In the genomic region with DNA sequence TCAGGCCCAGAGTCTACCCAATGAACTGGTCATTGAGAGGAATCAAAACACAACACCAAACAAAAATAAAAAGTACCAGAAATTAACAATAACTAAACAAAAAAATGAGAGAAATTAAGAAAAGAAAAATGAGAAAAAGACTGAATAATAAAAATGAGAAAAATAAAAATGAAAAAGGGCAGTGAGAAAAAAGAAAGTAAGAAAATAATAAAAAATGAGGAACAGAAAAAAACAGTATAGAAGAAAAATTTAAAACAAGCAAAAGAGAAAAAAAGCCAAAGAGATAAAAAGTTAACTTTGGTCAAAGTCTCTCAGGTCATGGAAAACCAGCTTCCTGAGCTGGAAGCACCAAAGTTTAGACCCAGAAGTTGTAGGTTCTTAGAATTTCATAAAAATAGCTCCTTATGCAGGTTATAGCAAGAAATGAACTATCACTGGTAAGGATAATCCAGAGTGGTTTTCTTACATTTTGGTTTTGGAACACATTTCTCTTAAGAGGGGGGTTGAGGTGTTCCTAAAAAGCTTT, we compare ENCODE assay signal across 21 cellular contexts. TPM values are rescaled to one million over a fixed set of nuclear protein-coding genes. Genes with fewer than 3 reads are reported as not detected.
DNase-seq lines count a peak whose midpoint lies in the region; ATAC-seq and TF ChIP-seq lines count a peak whose summit lies in the region.
"Had no signal": no experiment of that assay in that cellular context is flagged by ENCODE, and none has a peak within 500 bp of the region (broad histone marks: within the 10 kb centered on the region; RNA-seq: fewer than 3 reads in every experiment).

No MANE protein-coding gene starts in this region.

- H3K4me1 Mint-ChIP-seq in activated B cell treated with CpG ODN at 0.5 μM for 24 hours (peaks cover 39% of the 10 kb centered on the region), naive B cell (peaks cover 28 to 44% (median 36%) of the 10 kb centered on the region in 3 donors)

- TF ChIP-seq CTCF in activated B cell treated with CpG ODN at 0.5 μM for 24 hours (IDR thresholded peaks at IDR 0.05), result no peak
- TF ChIP-seq CTCF in foreskin fibroblast (IDR thresholded peaks at IDR 0.05; ENCODE audit: low read depth, low read length), result no peak
- no peak for TF ChIP-seq CTCF in hepatocyte (IDR thresholded peaks at IDR 0.05; ENCODE audit: poor library complexity)

- H4K20me1 ChIP-seq in hepatocyte (ENCODE audit: insufficient read depth, poor library complexity, severe bottlenecking), result no peaks in the 10 kb centered on the region

- no peak overlapping the region for H3K4me3 ChIP-seq in foreskin fibroblast (ENCODE audit: low read depth in 1 of 2, low read length in 2 of 2)
- no peak overlapping the region for H3K4me3 ChIP-seq in hepatocyte
- H3K4me3 ChIP-seq: Peyer's patch, SK-N-MC had no signal

- no peaks in the 10 kb centered on the region for H3K4me1 ChIP-seq in hepatocyte (ENCODE audit: insufficient read depth)
- H3K4me1 ChIP-seq: Peyer's patch had no signal

- H3K27ac ChIP-seq in hepatocyte, result no peak overlapping the region
- H3K27ac ChIP-seq: 22Rv1, SK-N-MC had no signal

- no peak overlapping the region for H2AFZ ChIP-seq in hepatocyte

- H3K79me2 ChIP-seq in hepatocyte, result no peaks in the 10 kb centered on the region

- CTCF ChIA-PET in activated B cell treated with CpG ODN at 0.5 μM for 24 hours (lab: Charles Lee), result interaction anchor here (0.7 kb wide), 1 partner anchor 53 kb away, joined by 4 read pairs; no protein-coding TSS in a partner anchor

- H3K4me2 ChIP-seq in hepatocyte, result no peak overlapping the region

- DNase-seq in NOMO-1 treated with DMSO at 0.1 percent for 48 hours (lab: John Stamatoyannopoulos, UW; ENCODE audit: unreplicated experiment), result peak; percentile 46
- no peak for DNase-seq in NOMO-1 treated with dmso at 0.1 percent for 144 hours (lab: John Stamatoyannopoulos, UW; ENCODE audit: unreplicated experiment)
- DNase-seq in MV-4-11 (lab: John Stamatoyannopoulos, UW), result peak; percentile 35
- no peak for DNase-seq in activated B cell treated with CpG ODN at 0.5 μM for 24 hours
- no peak for DNase-seq in naive B cell
- no peak for DNase-seq in NCI-H146 treated with DMSO at 0.1 percent for 48 hours (lab: John Stamatoyannopoulos, UW; ENCODE audit: unreplicated experiment)
- DNase-seq in foreskin fibroblast, result no peak
- DNase-seq in hepatocyte (ENCODE audit: low spot score), result no peak
- DNase-seq: DND-41; GF-D8; HFFc6; KG1; NCI-H1105 treated with DMSO at 0.1 percent for 48 hours; NCI-H187; NCI-H526 treated with DMSO at 0.1 percent for 48 hours; NK-92 treated with Interleukin-12 subunit alpha and Interleukin-12 subunit beta, amount 100 ng/mL, for 24 hours; Peyer's patch had no signal

- POLR2A ChIA-PET in activated B cell treated with CpG ODN at 0.5 μM for 24 hours (lab: Charles Lee), result no interaction called here

- no peaks in the 10 kb centered on the region for H3K36me3 Mint-ChIP-seq in activated B cell treated with CpG ODN at 0.5 μM for 24 hours (ENCODE audit: low read depth)
- H3K36me3 Mint-ChIP-seq in naive B cell, result peaks cover 0 to 10% of the 10 kb centered on the region in 2 donors

- H3K27me3 Mint-ChIP-seq in activated B cell treated with CpG ODN at 0.5 μM for 24 hours (no peaks in the 10 kb centered on the region), naive B cell (peaks cover 0 to 5% (median 0%) of the 10 kb centered on the region in 3 donors)

- intact Hi-C loops in activated B cell treated with CpG ODN at 0.5 μM for 24 hours (cut with micrococcal nuclease), result no loop called here

- no peaks in the 10 kb centered on the region for H3K36me3 ChIP-seq in hepatocyte (replicated peaks; ENCODE audit: insufficient read depth, low read depth)
- H3K36me3 ChIP-seq: Peyer's patch had no signal

- H3K4me3 Mint-ChIP-seq in activated B cell treated with CpG ODN at 0.5 μM for 24 hours (no peak overlapping the region), naive B cell (peak overlapping the region; percentile 24 to 79 (median 52))
- H3K4me3 Mint-ChIP-seq: HFFc6 had no signal

- no peak for ATAC-seq in activated B cell treated with CpG ODN at 0.5 μM for 24 hours (ENCODE audit: low read depth)
- ATAC-seq in naive B cell (ENCODE audit: low read depth in 2 of 2), result no peak
- ATAC-seq: Right ventricle myocardium inferior had no signal

- H3K9me3 ChIP-seq in hepatocyte (ENCODE audit: low read depth), result no peaks in the 10 kb centered on the region
- H3K9me3 ChIP-seq: Peyer's patch had no signal

- H3K27me3 ChIP-seq in hepatocyte, result no peaks in the 10 kb centered on the region
- H3K27me3 ChIP-seq: Peyer's patch had no signal

- H3K9me3 Mint-ChIP-seq in activated B cell treated with CpG ODN at 0.5 μM for 24 hours, result no peaks in the 10 kb centered on the region
- H3K9me3 Mint-ChIP-seq in naive B cell, result peaks cover 0 to 10% (median 6%) of the 10 kb centered on the region in 7 donors
- H3K9me3 Mint-ChIP-seq: HFFc6 had no signal

- H3K9me2 ChIP-seq in hepatocyte (replicated peaks; ENCODE audit: insufficient read depth), result no peaks in the 10 kb centered on the region

- peak overlapping the region; percentile 61 for H3K27ac Mint-ChIP-seq in activated B cell treated with CpG ODN at 0.5 μM for 24 hours
- peak overlapping the region in 4 of 6 donors; percentile 57 to 91 (median 79) for H3K27ac Mint-ChIP-seq in naive B cell
- H3K27ac Mint-ChIP-seq: HFFc6 had no signal

RNA-seq across cellular contexts. Expression of gene WDR17, which starts 51.0 kb away (rescaled TPM):
- 5.7 and 6.2 TPM in 2 replicates for total RNA-seq in activated B cell treated with CpG ODN at 0.5 μM for 24 hours
- polyA plus RNA-seq in naive B cell (ENCODE audit: low read depth in 6 of 6), result 1 to 10 TPM in 1 of 6 donors, under 1 TPM in 4, not detected in 1; 0.24 to 1.5 (median 0.41) TPM
- 1.1 and 3.1 TPM in 2 replicates for total RNA-seq in hepatocyte
- 0.63 and 1.1 TPM in 2 replicates for polyA plus RNA-seq in hepatocyte
- total RNA-seq: HepG2, HFFc6 had no signal
- polyA plus RNA-seq: HepG2 had no signal

Comparison
In these comparisons a context has a peak if more than half of its experiments do, and no peak if none do; other contexts are left out.
1. DNase-seq: peak in NOMO-1 treated with DMSO at 0.1 percent for 48 hours (single experiment) and MV-4-11 (single experiment); none in NOMO-1 treated with dmso at 0.1 percent for 144 hours (single experiment), activated B cell treated with CpG ODN at 0.5 μM for 24 hours (single experiment), naive B cell (single experiment), NCI-H146 treated with DMSO at 0.1 percent for 48 hours (single experiment), foreskin fibroblast (0 of 2) and hepatocyte (single experiment).